ENCODE assay signal across 8 cellular contexts in the genomic region with DNA sequence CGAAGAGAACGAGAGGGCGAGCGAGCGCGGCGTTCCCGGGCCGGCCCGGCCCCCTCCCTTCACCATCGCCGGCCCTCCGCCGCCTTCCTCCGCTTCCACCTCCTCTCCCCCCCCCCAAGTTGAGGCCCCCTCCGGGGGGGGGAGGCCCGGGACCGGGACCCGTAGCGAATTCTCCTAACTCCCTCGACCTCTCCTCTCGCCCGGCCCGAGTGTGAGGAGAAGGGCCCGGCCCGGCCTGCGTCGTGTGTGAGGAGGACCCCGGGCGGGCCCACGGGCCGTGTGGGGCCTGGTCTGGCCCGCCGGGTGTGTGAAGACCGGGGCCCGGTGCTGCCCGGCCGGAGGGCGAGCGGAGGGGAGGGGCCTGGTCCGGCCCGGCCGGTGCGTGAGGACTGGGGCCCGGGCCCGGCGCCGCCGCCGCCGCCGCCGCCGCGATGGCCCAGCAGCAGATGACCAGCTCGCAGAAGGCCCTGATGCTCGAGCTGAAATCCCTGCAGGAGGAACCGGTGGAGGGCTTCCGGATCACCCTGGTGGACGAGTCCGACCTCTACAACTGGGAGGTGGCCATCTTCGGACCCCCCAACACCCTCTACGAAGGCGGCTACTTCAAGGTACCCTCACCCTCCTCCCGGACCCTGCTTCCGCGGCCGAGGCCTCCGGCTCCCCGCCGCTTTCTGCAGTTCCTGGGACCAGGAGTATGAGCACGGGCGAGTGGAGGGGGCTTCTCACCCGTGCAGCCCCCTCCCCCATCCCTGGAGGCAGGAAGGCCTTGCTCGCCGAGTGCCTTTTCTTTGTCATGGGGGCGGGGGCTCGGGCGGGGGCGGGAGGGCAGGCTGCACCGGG. TPM values are rescaled to one million over a fixed set of nuclear protein-coding genes. Genes with fewer than 3 reads are reported as not detected.
A peak's percentile ranks its signal among the peaks of the same experiment; 100 is the strongest.
DNase-seq lines count a peak whose midpoint lies in the region; ATAC-seq, FAIRE-seq and TF ChIP-seq lines count a peak whose summit lies in the region.

No MANE protein-coding gene starts in this region.

- SMC1A ChIA-PET in GM12878 (lab: Charles Lee; ENCODE audit: uncharacterized antibody, unreplicated experiment) = interaction anchor here (1.6 kb wide), 1 partner anchor 40 kb away, joined by 4 read pairs; no protein-coding TSS in a partner anchor

- peak overlapping the region; percentile 83 for H3K27ac ChIP-seq in DOHH2 (ENCODE audit: low read depth, low read length)
- H3K27ac ChIP-seq in GM12878 (ENCODE audit: control insufficient read depth, insufficient read depth) = peak overlapping the region; percentile 95
- H3K27ac ChIP-seq in iPS DF 6.9 (ENCODE audit: low read length) = no peak overlapping the region
- H3K27ac ChIP-seq in gastrocnemius medialis = peak overlapping the region; percentile 92 to 100 (median 98)

- FAIRE-seq in GM12878 (lab: Jason Lieb, UNC) = no peak

- H4K20me1 ChIP-seq in DOHH2 (ENCODE audit: control insufficient read depth, insufficient read depth, low read depth, low read length) (peaks cover 22% of the 10 kb centered on the region; the same call in 1 of the 2 replicates), GM12878 (ENCODE audit: control insufficient read depth, insufficient read depth) (no peaks in the 10 kb centered on the region)

- peaks cover 73% of the 10 kb centered on the region for H3K4me1 ChIP-seq in DOHH2 (ENCODE audit: control insufficient read depth, low read length)
- peaks cover 11% of the 10 kb centered on the region for H3K4me1 ChIP-seq in GM12878 (ENCODE audit: control insufficient read depth, insufficient read depth, low read length)
- no peaks in the 10 kb centered on the region; the same call in 1 of the 2 replicates for H3K4me1 ChIP-seq in iPS DF 6.9 (ENCODE audit: control insufficient read depth, insufficient read depth, low read length)
- H3K4me1 ChIP-seq in gastrocnemius medialis = peaks cover 50 to 56% of the 10 kb centered on the region in 2 donors

- peaks cover 15% of the 10 kb centered on the region for H3F3A ChIP-seq in DOHH2 (ENCODE audit: control insufficient read depth, insufficient read depth)

- TF ChIP-seq RAD21 in Ishikawa (IDR thresholded peaks at IDR 0.05; ENCODE audit: low read depth) = no peak
- TF ChIP-seq RAD21 in GM12878 (IDR thresholded peaks at IDR 0.05; ENCODE audit: insufficient read depth, low read depth, low read length) = no peak

- in situ Hi-C loops in GM12878 (cut with MboI) (no loop called here), gastrocnemius medialis (cut with MboI; ENCODE audit: low sequenced_read_pairs in 4 of 4) (loop anchor here in 2 of 4 donors (5.0 kb wide), 1 partner anchor 35 kb away; no protein-coding TSS in a partner anchor)

- peak; percentile 42 for DNase-seq in T-helper 9 cell
- no peak for DNase-seq in GM12878 (ENCODE audit: low read depth, low spot score)
- DNase-seq in iPS DF 6.9 (ENCODE audit: low read depth, low spot score) = peak; percentile 31
- peak; percentile 47 to 61 for DNase-seq in gastrocnemius medialis
- no peak for DNase-seq in NCI-H1048 (lab: John Stamatoyannopoulos, UW)

- no peaks in the 10 kb centered on the region for H3K9me2 ChIP-seq in DOHH2 (replicated peaks; ENCODE audit: control insufficient read depth, low read length)

- peak overlapping the region; percentile 89 for H3K4me3 ChIP-seq in DOHH2 (ENCODE audit: low read length)
- H3K4me3 ChIP-seq in GM12878 = peak overlapping the region; percentile 95
- peak overlapping the region; percentile 91 for H3K4me3 ChIP-seq in iPS DF 6.9 (ENCODE audit: low read length)
- peak overlapping the region; percentile 80 to 94 (median 90) for H3K4me3 ChIP-seq in gastrocnemius medialis

- H3K4me2 ChIP-seq in DOHH2 (ENCODE audit: low read length) = peak overlapping the region; percentile 82
- no peak overlapping the region for H3K4me2 ChIP-seq in GM12878 (ENCODE audit: control insufficient read depth, insufficient read depth)

- intact Hi-C loops in GM12878 (cut with micrococcal nuclease; ENCODE audit: unreplicated experiment) (no loop called here), gastrocnemius medialis (cut with DNase I; ENCODE audit: low total_unique reads) (loop anchor here (2.0 to 10.0 kb wide), 3 partner anchors 227 to 653 kb away; a partner anchor contains a TSS)

- TF ChIP-seq CTCF in DOHH2 (IDR thresholded peaks at IDR 0.05; ENCODE audit: low read depth, low read length, poor library complexity, severe bottlenecking) (no peak), GM12878 (IDR thresholded peaks at IDR 0.05 in 2 of 3, conservative IDR thresholded peaks at IDR 0.05 in 1 of 3; ENCODE audit: control insufficient read depth in 2 of 3, extremely low read depth in 1 of 3, insufficient read depth in 1 of 3, low read depth in 3 of 3, low read length in 3 of 3) (peak in 2 of 3 experiments; percentile 10 to 25; a peak in 1 of 6 replicates), gastrocnemius medialis (IDR thresholded peaks at IDR 0.05 in 4 of 5, conservative IDR thresholded peaks at IDR 0.05 in 1 of 5) (peak; percentile 7 to 41 (median 23))

- CTCF ChIA-PET in GM12878 (lab: Yijun Ruan, JAX) = interaction anchor here (1.2 kb wide), 1 partner anchor 27 kb away, joined by 3 read pairs; no protein-coding TSS in a partner anchor

- peak; percentile 75 for TF ChIP-seq POLR2A in GM12878 (IDR thresholded peaks at IDR 0.05; ENCODE audit: low read depth, low read length)
- peak; percentile 31 to 32 for TF ChIP-seq POLR2A in gastrocnemius medialis (IDR thresholded peaks at IDR 0.05)

- RAD21 ChIA-PET in GM12878 (lab: Charles Lee; ENCODE audit: unreplicated experiment) = interaction anchor here (1.0 to 1.5 kb wide), 3 partner anchors 9 to 344 kb away, joined by 3 to 4 read pairs (median 4); a partner anchor contains a TSS

- no TSS peak for BruUV-seq in GM12878 (replicated peaks; lab: Mats Ljungman, UMichigan)

- H3K9me3 ChIP-seq in DOHH2 (ENCODE audit: control insufficient read depth, insufficient read depth, low read length) (no peaks in the 10 kb centered on the region), GM12878 (replicated peaks; ENCODE audit: control insufficient read depth, insufficient read depth, low read length) (no peaks in the 10 kb centered on the region), iPS DF 6.9 (ENCODE audit: control insufficient read depth, insufficient read depth, low read length) (no peaks in the 10 kb centered on the region), gastrocnemius medialis (no peaks in the 10 kb centered on the region)

- POLR2A ChIA-PET in GM12878 (lab: Charles Lee) = interaction anchor here (0.7 kb wide), 1 partner anchor 742 kb away, joined by 3 read pairs; no protein-coding TSS in a partner anchor

- under 1% methylated on average over 44 of the region's 81 CpGs for WGBS in GM12878 (ENCODE audit: insufficient coverage, insufficient replicate concordance, low lambda C conversion rate, missing lambda C conversion rate)
- no CpG with 5 or more reads among the region's 81 CpGs for WGBS in iPS DF 6.9 (ENCODE audit: insufficient coverage, insufficient read length)

- H2AFZ ChIP-seq in GM12878 (ENCODE audit: control insufficient read depth, low read depth, low read length) = peak overlapping the region; percentile 50; the same call in 1 of the 2 replicates

- H3K36me3 ChIP-seq in DOHH2 (ENCODE audit: control insufficient read depth, low read length) (peaks cover 39% of the 10 kb centered on the region), GM12878 (ENCODE audit: control insufficient read depth in 2 of 2, insufficient read depth in 2 of 2, low read length in 1 of 2) (no peaks in the 10 kb centered on the region), iPS DF 6.9 (ENCODE audit: control insufficient read depth, insufficient read depth, low read length) (no peaks in the 10 kb centered on the region), gastrocnemius medialis (no peaks in the 10 kb centered on the region)

- no peaks in the 10 kb centered on the region for H3K27me3 ChIP-seq in DOHH2 (ENCODE audit: control insufficient read depth, low read length)
- H3K27me3 ChIP-seq in GM12878 (replicated peaks in 1 of 2; ENCODE audit: control insufficient read depth in 2 of 2, insufficient read depth in 2 of 2, low read length in 1 of 2) = no peaks in the 10 kb centered on the region
- H3K27me3 ChIP-seq in iPS DF 6.9 (ENCODE audit: control insufficient read depth, insufficient read depth, low read length) = no peaks in the 10 kb centered on the region
- no peaks in the 10 kb centered on the region for H3K27me3 ChIP-seq in gastrocnemius medialis

- peaks cover 78% of the 10 kb centered on the region for H3K79me2 ChIP-seq in DOHH2 (ENCODE audit: control insufficient read depth, low read length)
- H3K79me2 ChIP-seq in GM12878 (ENCODE audit: control insufficient read depth, insufficient read depth, low read length) = peaks cover 53% of the 10 kb centered on the region

- H3K9ac ChIP-seq in GM12878 (ENCODE audit: control insufficient read depth, insufficient read depth, low read length) = peak overlapping the region; percentile 94

- ATAC-seq in GM21447 (IDR thresholded peaks at IDR 0.05; ENCODE audit: unreplicated experiment) (peak; percentile 16), GM12878 (peak; percentile 36), gastrocnemius medialis (peak; percentile 32 to 43)

- TF ChIP-seq EP300 in Ishikawa (IDR thresholded peaks at IDR 0.05; ENCODE audit: borderline replicate concordance) (0 out of 2 replicates have a peak, but pooled peaks have one; percentile 4), GM12878 (IDR thresholded peaks at IDR 0.05; ENCODE audit: borderline replicate concordance in 1 of 2, control insufficient read depth in 1 of 2, low read depth in 2 of 2, low read length in 2 of 2) (no peak)

RNA-seq across cellular contexts. Expression of a gene that starts 0.6 kb away (rescaled TPM):
- total RNA-seq in GM12878 (2013; cell fraction: nucleolus; rRNA removed) = 26.1 and 27.4 TPM in 2 replicates
- total RNA-seq in GM12878 (2014; rRNA removed) (9.9 and 10.7 TPM in 2 replicates), GM12878 (2014; rRNA removed; fragmentation: Illumina TruSeq; extraction: Trizol) (17.2 and 17.6 TPM in 2 replicates), GM12878 (2021) (32.8 and 33.8 TPM in 2 replicates), gastrocnemius medialis (10 to 100 TPM; 32.5 to 47.3 (median 41.9) TPM)
- 30.5 TPM for polyA plus RNA-seq in GM12878 (2011; ENCODE audit: low read depth)
- polyA plus RNA-seq in GM12878 (2011; rRNA removed) (23.5 and 27.1 TPM in 2 replicates), GM12878 (2014; fragmentation: Illumina TruSeq; extraction: Trizol) (31.8 and 39.2 TPM in 2 replicates), GM12878 (2014; fragmentation: Nextera tagmentation; extraction: Ambion mirVana) (10 to 100 TPM; 11.4 to 17.2 TPM), GM12878 (2014; rRNA removed) (17.4 and 18.0 TPM in 2 replicates), GM12878 (2016; fragmentation: Nextera tagmentation; extraction: Ambion mirVana) (10 to 100 TPM in 1 of 2 experiments, 1 to 10 TPM in 1; 7.2 to 10.1 TPM)
- 13.3 and 20.0 TPM in 2 replicates for polyA plus RNA-seq in GM12878 (2011; cell fraction: cytosol; rRNA removed)
- polyA plus RNA-seq in GM12878 (2011; cell fraction: nucleus; rRNA removed) = 12.4 and 13.9 TPM in 2 replicates
- 34.6 and 39.5 TPM in 2 replicates for polyA plus RNA-seq in GM12878 (2012)
- polyA minus RNA-seq in GM12878 (2011; rRNA and poly(A)+ RNA removed) = 25.9 and 30.6 TPM in 2 replicates
- 14.3 and 15.2 TPM in 2 replicates for polyA minus RNA-seq in GM12878 (2011; cell fraction: cytosol; rRNA and poly(A)+ RNA removed)
- 8.1 and 15.0 TPM in 2 replicates for polyA minus RNA-seq in GM12878 (2011; cell fraction: nucleus; rRNA and poly(A)+ RNA removed)

RNA-seq across cellular contexts. Expression of a gene that starts 22.2 kb away (rescaled TPM):
- not detected in 2 replicates for total RNA-seq in GM12878 (2013; cell fraction: nucleolus; rRNA removed)
- total RNA-seq in GM12878 (2014; rRNA removed) = not detected in 2 replicates
- total RNA-seq in GM12878 (2014; rRNA removed; fragmentation: Illumina TruSeq; extraction: Trizol) = not detected in 2 replicates
- total RNA-seq in GM12878 (2021) = 0.54 and 0.98 TPM in 2 replicates
- polyA plus RNA-seq in GM12878 (2011; ENCODE audit: low read depth) = not detected
- not detected in 2 replicates for polyA plus RNA-seq in GM12878 (2011; rRNA removed)
- not detected in 2 replicates for polyA plus RNA-seq in GM12878 (2011; cell fraction: cytosol; rRNA removed)
- not detected in 2 replicates for polyA plus RNA-seq in GM12878 (2011; cell fraction: nucleus; rRNA removed)
- not detected in 2 replicates for polyA plus RNA-seq in GM12878 (2012)
- not detected in 2 replicates for polyA plus RNA-seq in GM12878 (2014; fragmentation: Illumina TruSeq; extraction: Trizol)
- polyA plus RNA-seq in GM12878 (2014; fragmentation: Nextera tagmentation; extraction: Ambion mirVana) = not detected
- not detected in 2 replicates for polyA plus RNA-seq in GM12878 (2014; rRNA removed)
- not detected for polyA plus RNA-seq in GM12878 (2016; fragmentation: Nextera tagmentation; extraction: Ambion mirVana)
- not detected in 2 replicates for polyA minus RNA-seq in GM12878 (2011; rRNA and poly(A)+ RNA removed)
- not detected in 2 replicates for polyA minus RNA-seq in GM12878 (2011; cell fraction: cytosol; rRNA and poly(A)+ RNA removed)
- polyA minus RNA-seq in GM12878 (2011; cell fraction: nucleus; rRNA and poly(A)+ RNA removed) = not detected in 2 replicates
- under 1 TPM in 1 of 4 donors, not detected in 3; 0.46 TPM for total RNA-seq in gastrocnemius medialis

Comparison
In these comparisons a context has a peak if more than half of its experiments do, and no peak if none do; other contexts are left out.
1. DNase-seq: peak in T-helper 9 cell (single experiment), iPS DF 6.9 (single experiment) and gastrocnemius medialis (2 of 2); none in GM12878 (single experiment) and NCI-H1048 (single experiment).
2. Peak in every context shown above with its lines, with median percentiles within 50 percentile points of each other: H3K4me3 ChIP-seq and ATAC-seq.